2 cellular contexts compared by ENCODE assay signal in the genomic region with DNA sequence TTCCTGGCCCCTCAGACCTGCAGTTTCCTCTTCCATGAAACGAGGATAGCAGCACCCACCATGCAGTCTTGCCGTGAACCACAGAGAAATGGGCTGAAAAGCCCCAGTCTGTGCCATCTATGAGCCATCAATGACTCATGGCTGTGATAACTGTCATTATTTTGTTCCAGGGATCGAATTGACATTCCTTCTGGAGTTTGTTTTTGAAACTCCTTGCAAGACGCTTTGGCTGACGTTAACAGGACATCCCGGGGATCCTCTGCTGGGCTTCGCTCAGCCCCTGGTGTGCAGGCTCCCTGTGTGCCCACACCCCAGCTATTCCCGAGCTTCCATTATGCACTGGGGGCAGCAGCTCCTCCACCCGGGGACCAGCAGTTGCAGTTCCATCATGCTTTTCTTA.
TF ChIP-seq lines count a peak whose summit lies in the region.

No MANE protein-coding gene starts in this region.

TF ChIP-seq in SK-N-SH, 30 proteins besides CTCF, POLR2A, EP300 and RAD21:
- TF ChIP-seq SMC3 (IDR thresholded peaks at IDR 0.05; ENCODE audit: low read depth, low read length) = no peak
- TF ChIP-seq FOSL2 (IDR thresholded peaks at IDR 0.05; ENCODE audit: borderline replicate concordance, low read depth) = peak; percentile 47; the same call in 1 of the 2 replicates
- TF ChIP-seq POLR2AphosphoS5 (IDR thresholded peaks at IDR 0.05; ENCODE audit: low read depth, low read length) = no peak
- no peak for TF ChIP-seq GATA2 (CRISPR knock-in tag; IDR thresholded peaks at IDR 0.05)
- no peak for TF ChIP-seq ELF1 (IDR thresholded peaks at IDR 0.05)
- no peak for TF ChIP-seq RXRA (IDR thresholded peaks at IDR 0.05; ENCODE audit: borderline replicate concordance, low read depth)
- TF ChIP-seq PBX3 (IDR thresholded peaks at IDR 0.05) = peak; percentile 22; the same call in 1 of the 2 replicates
- TF ChIP-seq RCOR1 (IDR thresholded peaks at IDR 0.05; ENCODE audit: low read length) = no peak
- no peak for TF ChIP-seq TEAD4 (IDR thresholded peaks at IDR 0.05; ENCODE audit: borderline replicate concordance, insufficient read depth)
- no peak for TF ChIP-seq MAX (IDR thresholded peaks at IDR 0.05; ENCODE audit: low read depth)
- TF ChIP-seq NFIC (IDR thresholded peaks at IDR 0.05; ENCODE audit: borderline replicate concordance) = no peak

TF ChIP-seq in endothelial cell of umbilical vein, 7 proteins besides CTCF, POLR2A, EP300 and RAD21:
- TF ChIP-seq GATA2 (IDR thresholded peaks at IDR 0.05; ENCODE audit: insufficient read depth, insufficient read length, low read depth, low read length) (peak; percentile 21), POLR2AphosphoS5 (IDR thresholded peaks at IDR 0.05; ENCODE audit: insufficient read depth, low read depth, low read length) (no peak), JUN (IDR thresholded peaks at IDR 0.05; ENCODE audit: borderline replicate concordance, insufficient read depth, insufficient read length, low read depth) (peak; percentile 58), MAX (IDR thresholded peaks at IDR 0.05; ENCODE audit: insufficient read depth, insufficient read length) (no peak), EZH2 (IDR thresholded peaks at IDR 0.05; ENCODE audit: borderline replicate concordance, low read depth, low read length, severe bottlenecking) (no peak), FOS (IDR thresholded peaks at IDR 0.05; ENCODE audit: borderline replicate concordance, insufficient read depth, low read length) (peak; percentile 83), MYC (IDR thresholded peaks at IDR 0.05; ENCODE audit: low read depth, low read length) (no peak)
TF ChIP-seq in endothelial cell of umbilical vein: peak in this region for 3.
